In genomic region chr6:132598473-132598872, GRCh38 we compare ENCODE assay signal across 8 cellular contexts. TPM values are rescaled to one million over a fixed set of nuclear protein-coding genes. Genes with fewer than 3 reads are reported as not detected.
A peak's percentile ranks its signal among the peaks of the same experiment; 100 is the strongest.
DNase-seq lines count a peak whose midpoint lies in the region; ATAC-seq and TF ChIP-seq lines count a peak whose summit lies in the region.

No MANE protein-coding gene starts in this region.

- no peak overlapping the region for H3K27ac Mint-ChIP-seq in natural killer cell
- no peak overlapping the region for H3K27ac Mint-ChIP-seq in natural killer cell treated with Interleukin-12 subunit alpha and Interleukin-12 subunit beta and Interleukin-15 and Interleukin-18, amount 100 ng/mL, for 72 hours
- H3K27ac Mint-ChIP-seq in neural progenitor cell = no peak overlapping the region

- H3K36me3 Mint-ChIP-seq in natural killer cell (no peaks in the 10 kb centered on the region), neural progenitor cell (no peaks in the 10 kb centered on the region)
- no peaks in the 10 kb centered on the region for H3K36me3 Mint-ChIP-seq in natural killer cell treated with Interleukin-12 subunit alpha and Interleukin-12 subunit beta and Interleukin-15 and Interleukin-18, amount 100 ng/mL, for 72 hours

- H3K9me3 ChIP-seq in neural progenitor cell (ENCODE audit: low read depth) = no peaks in the 10 kb centered on the region
- H3K9me3 ChIP-seq in spleen = no peaks in the 10 kb centered on the region

- H3K4me1 ChIP-seq in neural progenitor cell (no peaks in the 10 kb centered on the region), spleen (no peaks in the 10 kb centered on the region)

- no peaks in the 10 kb centered on the region for H3K79me2 ChIP-seq in neural progenitor cell (ENCODE audit: low read depth)

- H3K4me3 Mint-ChIP-seq in natural killer cell = no peak overlapping the region
- H3K4me3 Mint-ChIP-seq in natural killer cell treated with Interleukin-12 subunit alpha and Interleukin-12 subunit beta and Interleukin-15 and Interleukin-18, amount 100 ng/mL, for 72 hours = no peak overlapping the region
- no peak overlapping the region for H3K4me3 Mint-ChIP-seq in neural progenitor cell

- H3K27ac ChIP-seq in neural progenitor cell (no peak overlapping the region), spleen (no peak overlapping the region)

- H3K27me3 ChIP-seq in neural progenitor cell = no peaks in the 10 kb centered on the region
- peaks cover 0 to 13% (median 0%) of the 10 kb centered on the region in 7 donors for H3K27me3 ChIP-seq in spleen (replicated peaks in 1 of 7)

- ATAC-seq in natural killer cell (peak; percentile 40 to 78 (median 64)), HG03196 (IDR thresholded peaks at IDR 0.05; ENCODE audit: unreplicated experiment) (peak; percentile 67)
- ATAC-seq in natural killer cell treated with Interleukin-12 subunit alpha and Interleukin-12 subunit beta and Interleukin-15 and Interleukin-18, amount 100 ng/mL, for 72 hours = no peak

- H3K9me3 Mint-ChIP-seq in natural killer cell (no peaks in the 10 kb centered on the region), neural progenitor cell (no peaks in the 10 kb centered on the region)
- H3K9me3 Mint-ChIP-seq in natural killer cell treated with Interleukin-12 subunit alpha and Interleukin-12 subunit beta and Interleukin-15 and Interleukin-18, amount 100 ng/mL, for 72 hours = no peaks in the 10 kb centered on the region

- no peak overlapping the region for H3K4me3 ChIP-seq in neural progenitor cell
- no peak overlapping the region for H3K4me3 ChIP-seq in spleen

- peak overlapping the region; percentile 69 for H2AFZ ChIP-seq in neural progenitor cell (replicated peaks)

- no peak for DNase-seq in natural killer cell
- DNase-seq in natural killer cell treated with Interleukin-12 subunit alpha and Interleukin-12 subunit beta and Interleukin-15 and Interleukin-18, amount 100 ng/mL, for 72 hours (ENCODE audit: low spot score) = no peak
- DNase-seq in SW480 (ENCODE audit: low spot score) = peak; percentile 29
- peak; percentile 53 for DNase-seq in neural progenitor cell (ENCODE audit: low spot score)
- DNase-seq in HK-2 (ENCODE audit: unreplicated experiment) = no peak
- DNase-seq in spleen = no peak
- DNase-seq in dermis blood vessel endothelial cell = no peak

- H3K9ac ChIP-seq in neural progenitor cell = no peak overlapping the region

- 47 to 70% (median 64%) methylated on average over 3 of the region's 3 CpGs for WGBS in spleen, 5 donors

- no peak overlapping the region for H3K4me2 ChIP-seq in neural progenitor cell

- no peaks in the 10 kb centered on the region for H4K20me1 ChIP-seq in neural progenitor cell (ENCODE audit: low read depth)

- TF ChIP-seq POLR2A in spleen (IDR thresholded peaks at IDR 0.05) = no peak

- no peaks in the 10 kb centered on the region for H3K36me3 ChIP-seq in neural progenitor cell
- no peaks in the 10 kb centered on the region for H3K36me3 ChIP-seq in spleen

- H3K4me1 Mint-ChIP-seq in natural killer cell (no peaks in the 10 kb centered on the region), neural progenitor cell (peaks cover 3% of the 10 kb centered on the region)
- H3K4me1 Mint-ChIP-seq in natural killer cell treated with Interleukin-12 subunit alpha and Interleukin-12 subunit beta and Interleukin-15 and Interleukin-18, amount 100 ng/mL, for 72 hours (ENCODE audit: low read depth in 2 of 2) = peaks cover 2 to 5% of the 10 kb centered on the region in 2 donors

- intact Hi-C loops in natural killer cell (cut with micrococcal nuclease) = no loop called here
- intact Hi-C loops in spleen (cut with DNase I; ENCODE audit: low total_unique reads) = no loop called here

- H3K27me3 Mint-ChIP-seq in natural killer cell (ENCODE audit: low read depth in 2 of 2) (peaks cover 10 to 17% of the 10 kb centered on the region in 2 donors), neural progenitor cell (ENCODE audit: insufficient read depth, low read depth) (no peaks in the 10 kb centered on the region)
- H3K27me3 Mint-ChIP-seq in natural killer cell treated with Interleukin-12 subunit alpha and Interleukin-12 subunit beta and Interleukin-15 and Interleukin-18, amount 100 ng/mL, for 72 hours = peaks cover 11 to 22% of the 10 kb centered on the region in 2 donors

- H3F3A ChIP-seq in neural progenitor cell (ENCODE audit: low read depth) = no peaks in the 10 kb centered on the region

- TF ChIP-seq CTCF in natural killer cell (IDR thresholded peaks at IDR 0.05) (peak; percentile 13), neural progenitor cell (IDR thresholded peaks at IDR 0.05) (peak; percentile 56), spleen (IDR thresholded peaks at IDR 0.05 in 8 of 11, conservative IDR thresholded peaks at IDR 0.05 in 3 of 11) (peak in 3 of 11 experiments; percentile 12 to 22 (median 22))

RNA-seq across cellular contexts. Expression of gene TAAR5, which starts 8.9 kb away (rescaled TPM):
- not detected for total RNA-seq in natural killer cell
- not detected for total RNA-seq in natural killer cell treated with Interleukin-12 subunit alpha and Interleukin-12 subunit beta and Interleukin-15 and Interleukin-18, amount 100 ng/mL, for 72 hours
- total RNA-seq in neural progenitor cell (ENCODE audit: low replicate concordance) = not detected in 2 replicates
- not detected for total RNA-seq in spleen
- under 1 TPM in 1 of 3 donors, not detected in 2; 0.10 TPM for polyA plus RNA-seq in spleen
- not detected in 2 replicates for total RNA-seq in dermis blood vessel endothelial cell

RNA-seq across cellular contexts. Expression of gene TAAR2, which starts 25.6 kb away (rescaled TPM):
- total RNA-seq in natural killer cell (not detected), neural progenitor cell (ENCODE audit: low replicate concordance) (not detected in 2 replicates), spleen (not detected), dermis blood vessel endothelial cell (not detected in 2 replicates)
- total RNA-seq in natural killer cell treated with Interleukin-12 subunit alpha and Interleukin-12 subunit beta and Interleukin-15 and Interleukin-18, amount 100 ng/mL, for 72 hours = not detected
- polyA plus RNA-seq in spleen = not detected

RNA-seq across cellular contexts. Expression of gene TAAR6, which starts 28.4 kb away (rescaled TPM):
- total RNA-seq in natural killer cell (not detected), neural progenitor cell (ENCODE audit: low replicate concordance) (not detected in 2 replicates), spleen (not detected), dermis blood vessel endothelial cell (not detected in 2 replicates)
- not detected for total RNA-seq in natural killer cell treated with Interleukin-12 subunit alpha and Interleukin-12 subunit beta and Interleukin-15 and Interleukin-18, amount 100 ng/mL, for 72 hours
- polyA plus RNA-seq in spleen = not detected

RNA-seq across cellular contexts. Expression of gene TAAR8, which starts 46.0 kb away (rescaled TPM):
- total RNA-seq in natural killer cell (not detected), neural progenitor cell (ENCODE audit: low replicate concordance) (not detected in 2 replicates), spleen (not detected), dermis blood vessel endothelial cell (not detected in 2 replicates)
- total RNA-seq in natural killer cell treated with Interleukin-12 subunit alpha and Interleukin-12 subunit beta and Interleukin-15 and Interleukin-18, amount 100 ng/mL, for 72 hours = not detected
- not detected for polyA plus RNA-seq in spleen

Comparison
In these comparisons a context has a peak if more than half of its experiments do, and no peak if none do; other contexts are left out.
1. ATAC-seq: peak in natural killer cell (3 of 3) and HG03196 (single experiment); none in natural killer cell treated with Interleukin-12 subunit alpha and Interleukin-12 subunit beta and Interleukin-15 and Interleukin-18, amount 100 ng/mL, for 72 hours (0 of 2).
2. DNase-seq: peak in SW480 (single experiment) and neural progenitor cell (single experiment); none in natural killer cell (single experiment), natural killer cell treated with Interleukin-12 subunit alpha and Interleukin-12 subunit beta and Interleukin-15 and Interleukin-18, amount 100 ng/mL, for 72 hours (single experiment), HK-2 (single experiment), spleen (single experiment) and dermis blood vessel endothelial cell (single experiment).